In genomic region chr11:130371004-130371590, GRCh38 we compare ENCODE assay signal across 1 cellular context.
TF ChIP-seq lines count a peak whose summit lies in the region.

No MANE protein-coding gene starts in this region.

TF ChIP-seq in H1, 55 proteins besides CTCF, POLR2A, EP300 and RAD21 (continued from another document):
- TF ChIP-seq ATF3 (IDR thresholded peaks at IDR 0.05; ENCODE audit: insufficient read depth, low read depth, low read length) (no peak), RFX5 (IDR thresholded peaks at IDR 0.05; ENCODE audit: borderline replicate concordance, low read depth, low read length) (no peak), SIX5 (IDR thresholded peaks at IDR 0.05; ENCODE audit: low read depth, low read length) (no peak), GABPA (IDR thresholded peaks at IDR 0.05; ENCODE audit: borderline replicate concordance, insufficient read depth, low read length) (no peak), PHF8 (conservative IDR thresholded peaks at IDR 0.05; ENCODE audit: low read depth, low read length) (no peak), POLR2AphosphoS5 (IDR thresholded peaks at IDR 0.05; ENCODE audit: low read depth, low read length) (no peak), ZNF274 (IDR thresholded peaks at IDR 0.05; ENCODE audit: borderline replicate concordance, extremely low read depth, low read length) (no peak), TBP (IDR thresholded peaks at IDR 0.05; ENCODE audit: low read depth, low read length) (no peak), E2F6 (IDR thresholded peaks at IDR 0.05) (no peak), CBX8 (IDR thresholded peaks at IDR 0.05; ENCODE audit: borderline replicate concordance, low read depth, low read length) (no peak), CHD1 (IDR thresholded peaks at IDR 0.05; ENCODE audit: low read depth, low read length) (no peak), MAFK (IDR thresholded peaks at IDR 0.05; ENCODE audit: low read depth, low read length) (no peak), SP1 (IDR thresholded peaks at IDR 0.05; ENCODE audit: low read depth, low read length) (no peak), GTF2F1 (IDR thresholded peaks at IDR 0.05; ENCODE audit: borderline replicate concordance, low read depth, low read length) (no peak), CTBP2 (IDR thresholded peaks at IDR 0.05; ENCODE audit: borderline replicate concordance, insufficient read depth, insufficient read length, low read length) (no peak), SUZ12 (IDR thresholded peaks at IDR 0.05; ENCODE audit: low read length) (no peak), FOSL1 (IDR thresholded peaks at IDR 0.05; ENCODE audit: insufficient read depth, low read depth, low read length) (no peak)
